ENCODE assay signal across 18 cellular contexts in genomic region chr3:3902156-3902555, GRCh38.
DNase-seq lines count a peak whose midpoint lies in the region; ATAC-seq, FAIRE-seq and TF ChIP-seq lines count a peak whose summit lies in the region.
"Had no signal": no experiment of that assay in that cellular context is flagged by ENCODE, and none has a peak within 500 bp of the region (broad histone marks: within the 10 kb centered on the region; RNA-seq: fewer than 3 reads in every experiment).

No MANE protein-coding gene starts in this region.

- DNase-seq in bronchial epithelial cell (ENCODE audit: low read depth) (peak; percentile 35), epithelial cell of prostate (ENCODE audit: low read depth, low spot score) (peak; percentile 29), left lung (no peak), amniotic stem cell (lab: John Stamatoyannopoulos, UW) (no peak), HUDEP-2 (lab: John Stamatoyannopoulos, UW; ENCODE audit: unreplicated experiment in 76 of 76) (no peak), immature natural killer cell (no peak)
- DNase-seq: C1 segment of cervical spinal cord; Calu3; CD4-positive, alpha-beta memory T cell; COR-L47; DMS53; DMS79 treated with DMSO at 0.1 percent for 48 hours; GF-D8; GM23248; H9 had no signal

- H3K27me3 ChIP-seq in bronchial epithelial cell (ENCODE audit: control insufficient read depth, insufficient read depth, low read length) = no peaks in the 10 kb centered on the region
- no peaks in the 10 kb centered on the region for H3K27me3 ChIP-seq in left lung

- no peak overlapping the region for H3K4me3 ChIP-seq in bronchial epithelial cell (ENCODE audit: low read depth, low read length)
- no peak overlapping the region for H3K4me3 ChIP-seq in left lung
- H3K4me3 ChIP-seq: GM23248 had no signal

- no peak overlapping the region for H3K4me3 Mint-ChIP-seq in immature natural killer cell
- H3K4me3 Mint-ChIP-seq: CD4-positive, alpha-beta memory T cell; H9 had no signal

- no peaks in the 10 kb centered on the region for H3K4me1 ChIP-seq in left lung

- peak; percentile 23 for ATAC-seq in left lung
- ATAC-seq: HCT116 had no signal

- no peaks in the 10 kb centered on the region for H3K4me1 Mint-ChIP-seq in immature natural killer cell
- H3K4me1 Mint-ChIP-seq: CD4-positive, alpha-beta memory T cell had no signal

- intact Hi-C loops in left lung (cut with DNase I) = no loop called here

- H3K27ac Mint-ChIP-seq in immature natural killer cell = no peak overlapping the region
- H3K27ac Mint-ChIP-seq: CD4-positive, alpha-beta memory T cell; H9 had no signal

- peaks cover 0 to 4% (median 0%) of the 10 kb centered on the region in 3 donors for H3K27me3 Mint-ChIP-seq in immature natural killer cell (ENCODE audit: low read depth in 3 of 3)
- H3K27me3 Mint-ChIP-seq: CD4-positive, alpha-beta memory T cell had no signal

- FAIRE-seq in bronchial epithelial cell (lab: Jason Lieb, UNC) = no peak
- FAIRE-seq: GM12891, GM18507 had no signal

- peaks cover 0 to 6% (median 0%) of the 10 kb centered on the region in 3 donors for H3K36me3 Mint-ChIP-seq in immature natural killer cell

- H3K27ac ChIP-seq in epithelial cell of prostate = no peak overlapping the region
- H3K27ac ChIP-seq in left lung = no peak overlapping the region
- H3K27ac ChIP-seq: GM23248 had no signal

- no peak for TF ChIP-seq CTCF in bronchial epithelial cell (IDR thresholded peaks at IDR 0.05; ENCODE audit: insufficient read depth, low read length, severe bottlenecking)
- TF ChIP-seq CTCF in left lung (IDR thresholded peaks at IDR 0.05) = no peak

- peaks cover 0 to 17% (median 3%) of the 10 kb centered on the region in 6 donors for H3K9me3 Mint-ChIP-seq in immature natural killer cell

- no peaks in the 10 kb centered on the region for H3K36me3 ChIP-seq in bronchial epithelial cell (ENCODE audit: control insufficient read depth, insufficient read depth, low read length)
- no peaks in the 10 kb centered on the region for H3K36me3 ChIP-seq in left lung

- H3K9me3 ChIP-seq in left lung = peaks cover 0 to 3% of the 10 kb centered on the region in 2 donors

Comparison
In these comparisons a context has a peak if more than half of its experiments do, and no peak if none do; other contexts are left out.
1. DNase-seq: peak in bronchial epithelial cell (single experiment) and epithelial cell of prostate (single experiment); none in left lung (0 of 2), amniotic stem cell (single experiment), HUDEP-2 (0 of 76) and immature natural killer cell (0 of 3).